ENCODE assay signal across 1 cellular context in the genomic region with DNA sequence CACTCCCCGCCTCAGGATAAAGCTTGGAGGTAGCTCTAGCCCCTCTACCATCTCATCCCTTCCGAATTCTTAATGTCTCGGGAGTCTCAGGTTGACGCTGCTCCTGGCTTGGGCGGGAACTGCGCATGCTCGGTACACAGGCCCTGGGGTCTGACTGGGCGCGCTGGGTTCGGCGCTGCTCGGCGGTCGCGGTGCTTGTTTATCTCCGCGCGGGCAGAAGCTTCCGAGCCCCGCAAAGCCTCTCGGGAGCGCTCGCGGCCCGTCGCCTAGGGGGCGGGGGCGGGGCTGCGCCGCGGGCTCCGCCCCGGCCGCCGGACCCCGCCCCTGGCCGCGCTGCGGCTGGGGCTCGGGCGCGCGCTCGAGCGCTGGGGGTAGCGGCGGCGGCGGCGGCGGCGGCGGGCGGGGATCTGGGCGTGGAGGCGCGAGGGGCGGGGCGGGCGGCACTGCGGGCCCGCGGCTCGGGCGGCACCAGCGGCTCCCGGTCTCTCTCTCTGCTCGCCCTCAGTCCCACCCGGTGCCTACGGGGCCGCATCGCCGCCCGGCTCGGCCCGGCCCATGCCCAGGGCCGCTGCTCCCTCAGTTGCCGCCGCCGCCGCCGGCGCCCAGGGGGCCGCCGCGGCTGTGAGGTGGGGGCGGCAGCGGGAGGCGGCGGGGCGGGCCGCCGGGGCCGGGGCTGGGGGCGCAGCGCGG.
TF ChIP-seq lines count a peak whose summit lies in the region.

Gene RAP2A (plus strand): TSS at position 443 of the 690 bp plus-strand sequence. CDS start 302 bp downstream, outside the sequence.

TF ChIP-seq in HepG2, 621 proteins besides CTCF, POLR2A, EP300 and RAD21 (continued from another document and continues in another):
- TF ChIP-seq, protein P1, sequence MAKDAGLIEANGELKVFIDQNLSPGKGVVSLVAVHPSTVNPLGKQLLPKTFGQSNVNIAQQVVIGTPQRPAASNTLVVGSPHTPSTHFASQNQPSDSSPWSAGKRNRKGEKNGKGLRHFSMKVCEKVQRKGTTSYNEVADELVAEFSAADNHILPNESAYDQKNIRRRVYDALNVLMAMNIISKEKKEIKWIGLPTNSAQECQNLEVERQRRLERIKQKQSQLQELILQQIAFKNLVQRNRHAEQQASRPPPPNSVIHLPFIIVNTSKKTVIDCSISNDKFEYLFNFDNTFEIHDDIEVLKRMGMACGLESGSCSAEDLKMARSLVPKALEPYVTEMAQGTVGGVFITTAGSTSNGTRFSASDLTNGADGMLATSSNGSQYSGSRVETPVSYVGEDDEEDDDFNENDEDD (CRISPR knock-in tag; IDR thresholded peaks at IDR 0.05; ENCODE audit: borderline replicate concordance) = peak; percentile 77
- TF ChIP-seq TAF15 (IDR thresholded peaks at IDR 0.05; ENCODE audit: low read depth, low read length, poor library complexity, severe bottlenecking) (no peak), GLI4 (CRISPR knock-in tag; IDR thresholded peaks at IDR 0.05; ENCODE audit: borderline replicate concordance) (peak; percentile 64; the same call in 1 of the 2 replicates), RNF219 (CRISPR knock-in tag; IDR thresholded peaks at IDR 0.05) (no peak), ZNF550 (CRISPR knock-in tag; IDR thresholded peaks at IDR 0.05; ENCODE audit: borderline replicate concordance) (no peak), REXO4 (CRISPR knock-in tag; IDR thresholded peaks at IDR 0.05; ENCODE audit: borderline replicate concordance) (no peak), ZFP82 (CRISPR knock-in tag; IDR thresholded peaks at IDR 0.05; ENCODE audit: borderline replicate concordance) (no peak), ZNF574 (CRISPR knock-in tag; IDR thresholded peaks at IDR 0.05) (0 out of 2 replicates have a peak, but pooled peaks have one; percentile 3), ZNF773 (CRISPR knock-in tag; IDR thresholded peaks at IDR 0.05; ENCODE audit: borderline replicate concordance) (no peak), TFDP2 (CRISPR knock-in tag; IDR thresholded peaks at IDR 0.05) (peak; percentile 68), SNAPC2 (CRISPR knock-in tag; IDR thresholded peaks at IDR 0.05) (0 out of 2 replicates have a peak, but pooled peaks have one; percentile 35), ZNF350 (CRISPR knock-in tag; IDR thresholded peaks at IDR 0.05; ENCODE audit: borderline replicate concordance, low read depth) (no peak), NCOA1 (CRISPR knock-in tag; IDR thresholded peaks at IDR 0.05) (no peak), POLR2AphosphoS2 (IDR thresholded peaks at IDR 0.05; ENCODE audit: low read depth, low read length) (no peak), HES4 (CRISPR knock-in tag; IDR thresholded peaks at IDR 0.05; ENCODE audit: borderline replicate concordance) (no peak), MTA3 (CRISPR knock-in tag; IDR thresholded peaks at IDR 0.05) (no peak), ATF1 (CRISPR knock-in tag; IDR thresholded peaks at IDR 0.05) (no peak), CC2D1A (CRISPR knock-in tag; IDR thresholded peaks at IDR 0.05) (no peak), ZNF777 (CRISPR knock-in tag; IDR thresholded peaks at IDR 0.05) (no peak), TBL1XR1 (IDR thresholded peaks at IDR 0.05; ENCODE audit: borderline replicate concordance, low read length, partially characterized antibody) (no peak), MTA1 (CRISPR knock-in tag; IDR thresholded peaks at IDR 0.05; ENCODE audit: borderline replicate concordance) (no peak), ZNF362 (CRISPR knock-in tag; IDR thresholded peaks at IDR 0.05; ENCODE audit: borderline replicate concordance) (no peak), MIER3 (CRISPR knock-in tag; IDR thresholded peaks at IDR 0.05; ENCODE audit: borderline replicate concordance) (no peak), NFE2L1 (CRISPR knock-in tag; IDR thresholded peaks at IDR 0.05; ENCODE audit: borderline replicate concordance) (no peak), CBFB (CRISPR knock-in tag; IDR thresholded peaks at IDR 0.05) (no peak), ZNF431 (CRISPR knock-in tag; IDR thresholded peaks at IDR 0.05; ENCODE audit: borderline replicate concordance, low read depth) (no peak), AKAP8 (CRISPR knock-in tag; IDR thresholded peaks at IDR 0.05) (no peak), ZNF776 (CRISPR knock-in tag; IDR thresholded peaks at IDR 0.05) (no peak), HDAC2 (CRISPR knock-in tag; IDR thresholded peaks at IDR 0.05) (no peak), BRF2 (CRISPR knock-in tag; IDR thresholded peaks at IDR 0.05) (0 out of 2 replicates have a peak, but pooled peaks have one; percentile 56), NFE2L2 (IDR thresholded peaks at IDR 0.05; ENCODE audit: low read length) (no peak), FOSL1 (CRISPR knock-in tag; IDR thresholded peaks at IDR 0.05; ENCODE audit: borderline replicate concordance) (no peak)
- TF ChIP-seq, protein P2, sequence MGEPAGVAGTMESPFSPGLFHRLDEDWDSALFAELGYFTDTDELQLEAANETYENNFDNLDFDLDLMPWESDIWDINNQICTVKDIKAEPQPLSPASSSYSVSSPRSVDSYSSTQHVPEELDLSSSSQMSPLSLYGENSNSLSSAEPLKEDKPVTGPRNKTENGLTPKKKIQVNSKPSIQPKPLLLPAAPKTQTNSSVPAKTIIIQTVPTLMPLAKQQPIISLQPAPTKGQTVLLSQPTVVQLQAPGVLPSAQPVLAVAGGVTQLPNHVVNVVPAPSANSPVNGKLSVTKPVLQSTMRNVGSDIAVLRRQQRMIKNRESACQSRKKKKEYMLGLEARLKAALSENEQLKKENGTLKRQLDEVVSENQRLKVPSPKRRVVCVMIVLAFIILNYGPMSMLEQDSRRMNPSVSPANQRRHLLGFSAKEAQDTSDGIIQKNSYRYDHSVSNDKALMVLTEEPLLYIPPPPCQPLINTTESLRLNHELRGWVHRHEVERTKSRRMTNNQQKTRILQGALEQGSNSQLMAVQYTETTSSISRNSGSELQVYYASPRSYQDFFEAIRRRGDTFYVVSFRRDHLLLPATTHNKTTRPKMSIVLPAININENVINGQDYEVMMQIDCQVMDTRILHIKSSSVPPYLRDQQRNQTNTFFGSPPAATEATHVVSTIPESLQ (CRISPR knock-in tag; conservative IDR thresholded peaks at IDR 0.05) = no peak
- TF ChIP-seq, protein P3, sequence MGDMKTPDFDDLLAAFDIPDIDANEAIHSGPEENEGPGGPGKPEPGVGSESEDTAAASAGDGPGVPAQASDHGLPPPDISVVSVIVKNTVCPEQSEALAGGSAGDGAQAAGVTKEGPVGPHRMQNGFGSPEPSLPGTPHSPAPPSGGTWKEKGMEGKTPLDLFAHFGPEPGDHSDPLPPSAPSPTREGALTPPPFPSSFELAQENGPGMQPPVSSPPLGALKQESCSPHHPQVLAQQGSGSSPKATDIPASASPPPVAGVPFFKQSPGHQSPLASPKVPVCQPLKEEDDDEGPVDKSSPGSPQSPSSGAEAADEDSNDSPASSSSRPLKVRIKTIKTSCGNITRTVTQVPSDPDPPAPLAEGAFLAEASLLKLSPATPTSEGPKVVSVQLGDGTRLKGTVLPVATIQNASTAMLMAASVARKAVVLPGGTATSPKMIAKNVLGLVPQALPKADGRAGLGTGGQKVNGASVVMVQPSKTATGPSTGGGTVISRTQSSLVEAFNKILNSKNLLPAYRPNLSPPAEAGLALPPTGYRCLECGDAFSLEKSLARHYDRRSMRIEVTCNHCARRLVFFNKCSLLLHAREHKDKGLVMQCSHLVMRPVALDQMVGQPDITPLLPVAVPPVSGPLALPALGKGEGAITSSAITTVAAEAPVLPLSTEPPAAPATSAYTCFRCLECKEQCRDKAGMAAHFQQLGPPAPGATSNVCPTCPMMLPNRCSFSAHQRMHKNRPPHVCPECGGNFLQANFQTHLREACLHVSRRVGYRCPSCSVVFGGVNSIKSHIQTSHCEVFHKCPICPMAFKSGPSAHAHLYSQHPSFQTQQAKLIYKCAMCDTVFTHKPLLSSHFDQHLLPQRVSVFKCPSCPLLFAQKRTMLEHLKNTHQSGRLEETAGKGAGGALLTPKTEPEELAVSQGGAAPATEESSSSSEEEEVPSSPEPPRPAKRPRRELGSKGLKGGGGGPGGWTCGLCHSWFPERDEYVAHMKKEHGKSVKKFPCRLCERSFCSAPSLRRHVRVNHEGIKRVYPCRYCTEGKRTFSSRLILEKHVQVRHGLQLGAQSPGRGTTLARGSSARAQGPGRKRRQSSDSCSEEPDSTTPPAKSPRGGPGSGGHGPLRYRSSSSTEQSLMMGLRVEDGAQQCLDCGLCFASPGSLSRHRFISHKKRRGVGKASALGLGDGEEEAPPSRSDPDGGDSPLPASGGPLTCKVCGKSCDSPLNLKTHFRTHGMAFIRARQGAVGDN (CRISPR knock-in tag; IDR thresholded peaks at IDR 0.05) = peak; percentile 60
- TF ChIP-seq, protein P4, sequence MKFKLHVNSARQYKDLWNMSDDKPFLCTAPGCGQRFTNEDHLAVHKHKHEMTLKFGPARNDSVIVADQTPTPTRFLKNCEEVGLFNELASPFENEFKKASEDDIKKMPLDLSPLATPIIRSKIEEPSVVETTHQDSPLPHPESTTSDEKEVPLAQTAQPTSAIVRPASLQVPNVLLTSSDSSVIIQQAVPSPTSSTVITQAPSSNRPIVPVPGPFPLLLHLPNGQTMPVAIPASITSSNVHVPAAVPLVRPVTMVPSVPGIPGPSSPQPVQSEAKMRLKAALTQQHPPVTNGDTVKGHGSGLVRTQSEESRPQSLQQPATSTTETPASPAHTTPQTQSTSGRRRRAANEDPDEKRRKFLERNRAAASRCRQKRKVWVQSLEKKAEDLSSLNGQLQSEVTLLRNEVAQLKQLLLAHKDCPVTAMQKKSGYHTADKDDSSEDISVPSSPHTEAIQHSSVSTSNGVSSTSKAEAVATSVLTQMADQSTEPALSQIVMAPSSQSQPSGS (CRISPR knock-in tag; IDR thresholded peaks at IDR 0.05) = peak; percentile 11; the same call in 1 of the 2 replicates
- TF ChIP-seq, protein P5, sequence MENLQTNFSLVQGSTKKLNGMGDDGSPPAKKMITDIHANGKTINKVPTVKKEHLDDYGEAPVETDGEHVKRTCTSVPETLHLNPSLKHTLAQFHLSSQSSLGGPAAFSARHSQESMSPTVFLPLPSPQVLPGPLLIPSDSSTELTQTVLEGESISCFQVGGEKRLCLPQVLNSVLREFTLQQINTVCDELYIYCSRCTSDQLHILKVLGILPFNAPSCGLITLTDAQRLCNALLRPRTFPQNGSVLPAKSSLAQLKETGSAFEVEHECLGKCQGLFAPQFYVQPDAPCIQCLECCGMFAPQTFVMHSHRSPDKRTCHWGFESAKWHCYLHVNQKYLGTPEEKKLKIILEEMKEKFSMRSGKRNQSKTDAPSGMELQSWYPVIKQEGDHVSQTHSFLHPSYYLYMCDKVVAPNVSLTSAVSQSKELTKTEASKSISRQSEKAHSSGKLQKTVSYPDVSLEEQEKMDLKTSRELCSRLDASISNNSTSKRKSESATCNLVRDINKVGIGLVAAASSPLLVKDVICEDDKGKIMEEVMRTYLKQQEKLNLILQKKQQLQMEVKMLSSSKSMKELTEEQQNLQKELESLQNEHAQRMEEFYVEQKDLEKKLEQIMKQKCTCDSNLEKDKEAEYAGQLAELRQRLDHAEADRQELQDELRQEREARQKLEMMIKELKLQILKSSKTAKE (CRISPR knock-in tag; IDR thresholded peaks at IDR 0.05; ENCODE audit: borderline replicate concordance) = no peak
